In genomic region chr1:226072347-226072746, GRCh38 we compare ENCODE assay signal across 1 cellular context.
TF ChIP-seq lines count a peak whose summit lies in the region.

No MANE protein-coding gene starts in this region.

TF ChIP-seq in K562, 482 proteins besides CTCF, POLR2A, EP300 and RAD21:
- no peak for TF ChIP-seq ZKSCAN8 (CRISPR knock-in tag; IDR thresholded peaks at IDR 0.05)
- peak; percentile 45; the same call in 1 of the 2 replicates for TF ChIP-seq E2F1 (CRISPR knock-in tag; IDR thresholded peaks at IDR 0.05)
- 0 out of 2 replicates have a peak, but pooled peaks have one; percentile 20 for TF ChIP-seq KHSRP (IDR thresholded peaks at IDR 0.05)
- TF ChIP-seq ZNF77 (CRISPR knock-in tag; IDR thresholded peaks at IDR 0.05), result peak; percentile 18; the same call in 1 of the 2 replicates
- no peak for TF ChIP-seq RBM25 (IDR thresholded peaks at IDR 0.05; ENCODE audit: low read depth, low read length, severe bottlenecking)
- no peak for TF ChIP-seq TSHZ1 (CRISPR knock-in tag; IDR thresholded peaks at IDR 0.05)
- TF ChIP-seq SUPT5H (IDR thresholded peaks at IDR 0.05), result 0 out of 2 replicates have a peak, but pooled peaks have one; percentile 18
- 0 out of 2 replicates have a peak, but pooled peaks have one; percentile 66 for TF ChIP-seq POLR2AphosphoS2 (IDR thresholded peaks at IDR 0.05; ENCODE audit: low read length)
- TF ChIP-seq MAZ (CRISPR knock-in tag; conservative IDR thresholded peaks at IDR 0.05 in 1 of 2, IDR thresholded peaks at IDR 0.05 in 1 of 2), result 0 out of 4 replicates have a peak, but pooled peaks of 1 of the 2 experiments have one; percentile 13
TF ChIP-seq in K562: peak in this region for 6.
